ENCODE assay signal across 2 cellular contexts in genomic region chrX:135383249-135383648, GRCh38.
TF ChIP-seq lines count a peak whose summit lies in the region.

No MANE protein-coding gene starts in this region.

TF ChIP-seq in H1, 55 proteins besides CTCF, POLR2A, EP300 and RAD21:
- TF ChIP-seq RNF2 (IDR thresholded peaks at IDR 0.05; ENCODE audit: borderline replicate concordance, low read depth, low read length, missing control alignments, poor library complexity, severe bottlenecking), result no peak
- no peak for TF ChIP-seq JUN (IDR thresholded peaks at IDR 0.05; ENCODE audit: low read depth, low read length)
- no peak for TF ChIP-seq POU5F1 (IDR thresholded peaks at IDR 0.05; ENCODE audit: low read depth, low read length)
- TF ChIP-seq SP1 (IDR thresholded peaks at IDR 0.05; ENCODE audit: low read depth, low read length), result no peak
- TF ChIP-seq CHD7 (IDR thresholded peaks at IDR 0.05; ENCODE audit: insufficient replicate concordance, low read length), result no peak
- TF ChIP-seq E2F6 (IDR thresholded peaks at IDR 0.05), result no peak
- TF ChIP-seq TBP (IDR thresholded peaks at IDR 0.05; ENCODE audit: low read depth, low read length), result no peak
- TF ChIP-seq TEAD4 (IDR thresholded peaks at IDR 0.05; ENCODE audit: low read depth, low read length), result no peak
- TF ChIP-seq GTF2F1 (IDR thresholded peaks at IDR 0.05; ENCODE audit: borderline replicate concordance, low read depth, low read length), result no peak
- no peak for TF ChIP-seq USF2 (IDR thresholded peaks at IDR 0.05; ENCODE audit: low read length)
- no peak for TF ChIP-seq RFX5 (IDR thresholded peaks at IDR 0.05; ENCODE audit: borderline replicate concordance, low read depth, low read length)
- no peak for TF ChIP-seq SRF (IDR thresholded peaks at IDR 0.05; ENCODE audit: low read depth, low read length)

TF ChIP-seq in SK-N-SH treated with all-trans-retinoic acid at 6 μM for 48 hours, 23 proteins besides CTCF, POLR2A, EP300 and RAD21:
- TF ChIP-seq CREB5 (CRISPR knock-in tag; IDR thresholded peaks at IDR 0.05; ENCODE audit: low read depth) (no peak), TOX (CRISPR knock-in tag; IDR thresholded peaks at IDR 0.05; ENCODE audit: borderline replicate concordance) (no peak), ZC3H10 (CRISPR knock-in tag; IDR thresholded peaks at IDR 0.05) (no peak), ZFP3 (CRISPR knock-in tag; IDR thresholded peaks at IDR 0.05) (no peak), TCF4 (CRISPR knock-in tag; IDR thresholded peaks at IDR 0.05; ENCODE audit: borderline replicate concordance) (no peak), SNAI2 (CRISPR knock-in tag; IDR thresholded peaks at IDR 0.05) (no peak), ESRRG (CRISPR knock-in tag; IDR thresholded peaks at IDR 0.05) (no peak), ZFP30 (CRISPR knock-in tag; IDR thresholded peaks at IDR 0.05) (no peak), RARB (CRISPR knock-in tag; IDR thresholded peaks at IDR 0.05) (no peak), GLIS3 (CRISPR knock-in tag; IDR thresholded peaks at IDR 0.05) (no peak)
